ENCODE assay signal across 13 cellular contexts in genomic region chr18:13276530-13277520, GRCh38. TPM values are rescaled to one million over a fixed set of nuclear protein-coding genes. Genes with fewer than 3 reads are reported as not detected.
DNase-seq lines count a peak whose midpoint lies in the region; ATAC-seq and TF ChIP-seq lines count a peak whose summit lies in the region.
"Had no signal": no experiment of that assay in that cellular context is flagged by ENCODE, and none has a peak within 500 bp of the region (broad histone marks: within the 10 kb centered on the region; RNA-seq: fewer than 3 reads in every experiment).

No MANE protein-coding gene starts in this region.

- H3K27me3 Mint-ChIP-seq in CD8-positive, alpha-beta memory T cell, result peaks cover 4 to 13% of the 10 kb centered on the region in 2 donors
- H3K27me3 Mint-ChIP-seq in T-cell (no peaks in the 10 kb centered on the region), nephron (ENCODE audit: low read depth) (no peaks in the 10 kb centered on the region)

- H3K4me1 ChIP-seq in CD8-positive, alpha-beta memory T cell (ENCODE audit: insufficient read depth, low read length), result peaks cover 41% of the 10 kb centered on the region
- H3K4me1 ChIP-seq: Caco-2, right lobe of liver had no signal

- CTCF ChIA-PET in CD8-positive, alpha-beta memory T cell (lab: Charles Lee), result interaction anchor here (0.5 kb wide), 1 partner anchor 794 kb away, joined by 3 read pairs; no protein-coding TSS in a partner anchor
- CTCF ChIA-PET in T-cell (lab: Charles Lee), result no interaction called here

- intact Hi-C loops in left colon (cut with DNase I, micrococcal nuclease), result no loop called here

- peaks cover 33 to 59% (median 38%) of the 10 kb centered on the region in 3 donors for H3K4me1 Mint-ChIP-seq in CD8-positive, alpha-beta memory T cell
- H3K4me1 Mint-ChIP-seq in T-cell (peaks cover 73 to 86% (median 77%) of the 10 kb centered on the region in 3 donors), nephron (peaks cover 60% of the 10 kb centered on the region)

- peak in 2 of 4 experiments; percentile 44 for ATAC-seq in T-cell (replicated peaks in 1 of 4)
- ATAC-seq in left colon, result no peak
- ATAC-seq: right lobe of liver had no signal

- DNase-seq in CD8-positive, alpha-beta memory T cell, result no peak
- peak in 5 of 34 experiments; percentile 10 to 33 (median 22) for DNase-seq in T-cell
- DNase-seq in caudate nucleus (lab: John Stamatoyannopoulos, UW), result peak in 1 of 61 donors; percentile 93
- DNase-seq in left colon, result no peak
- no peak for DNase-seq in SKM-1 treated with dmso at 0.1 percent for 144 hours (lab: John Stamatoyannopoulos, UW; ENCODE audit: unreplicated experiment)
- no peak for DNase-seq in NCI-H1930 (lab: John Stamatoyannopoulos, UW)
- DNase-seq in medulla oblongata (ENCODE audit: extremely low spot score), result no peak
- DNase-seq: Caco-2, HFFc6, RPMI8226 had no signal

- no peaks in the 10 kb centered on the region for H3K9me3 Mint-ChIP-seq in CD8-positive, alpha-beta memory T cell
- H3K9me3 Mint-ChIP-seq in T-cell, result peaks cover 0 to 1% (median 0%) of the 10 kb centered on the region in 3 donors
- no peaks in the 10 kb centered on the region for H3K9me3 Mint-ChIP-seq in nephron

- no peaks in the 10 kb centered on the region for H3K9me3 ChIP-seq in CD8-positive, alpha-beta memory T cell (ENCODE audit: low read length)
- H3K9me3 ChIP-seq: Caco-2, right lobe of liver had no signal

- H3K27me3 ChIP-seq in CD8-positive, alpha-beta memory T cell (ENCODE audit: insufficient read depth, low read length, poor library complexity, severe bottlenecking), result no peaks in the 10 kb centered on the region
- H3K27me3 ChIP-seq: right lobe of liver had no signal

- POLR2A ChIA-PET in CD8-positive, alpha-beta memory T cell (lab: Charles Lee), result no interaction called here
- POLR2A ChIA-PET in T-cell (lab: Charles Lee), result interaction anchor here in 1 of 2 donors (0.7 kb wide), 1 partner anchor 9 kb away, joined by 3 read pairs; no protein-coding TSS in a partner anchor

- H3K4me3 Mint-ChIP-seq in CD8-positive, alpha-beta memory T cell, result peak overlapping the region in 5 of 7 donors; percentile 21 to 61 (median 45)
- peak overlapping the region; percentile 35 to 74 (median 66) for H3K4me3 Mint-ChIP-seq in T-cell
- H3K4me3 Mint-ChIP-seq in nephron, result peak overlapping the region in 2 of 3 experiments; percentile 2 to 5
- H3K4me3 Mint-ChIP-seq: HFFc6 had no signal

- no peak for TF ChIP-seq CTCF in nephron (IDR thresholded peaks at IDR 0.05; ENCODE audit: unreplicated experiment in 3 of 3)

- H3K4me3 ChIP-seq in CD8-positive, alpha-beta memory T cell (ENCODE audit: low read length), result no peak overlapping the region
- H3K4me3 ChIP-seq: right lobe of liver had no signal

- H3K36me3 Mint-ChIP-seq in CD8-positive, alpha-beta memory T cell, result no peaks in the 10 kb centered on the region
- peaks cover 3% of the 10 kb centered on the region for H3K36me3 Mint-ChIP-seq in T-cell
- no peaks in the 10 kb centered on the region for H3K36me3 Mint-ChIP-seq in nephron (ENCODE audit: low read depth)

- no peak overlapping the region for H3K27ac ChIP-seq in CD8-positive, alpha-beta memory T cell (ENCODE audit: low read depth, low read length)
- H3K27ac ChIP-seq in caudate nucleus (ENCODE audit: low read depth, low read length), result peak overlapping the region; percentile 33
- H3K27ac ChIP-seq: right lobe of liver had no signal

- H3K36me3 ChIP-seq in CD8-positive, alpha-beta memory T cell (ENCODE audit: insufficient read depth, low read length), result no peaks in the 10 kb centered on the region
- H3K36me3 ChIP-seq: right lobe of liver had no signal

- H3K27ac Mint-ChIP-seq in CD8-positive, alpha-beta memory T cell, result peak overlapping the region in 5 of 8 donors; percentile 16 to 81 (median 57)
- H3K27ac Mint-ChIP-seq in T-cell, result peak overlapping the region; percentile 80 to 82
- H3K27ac Mint-ChIP-seq in nephron, result peak overlapping the region; percentile 53 to 94 (median 92)
- H3K27ac Mint-ChIP-seq: HFFc6 had no signal

RNA-seq across cellular contexts. Expression of gene LDLRAD4, which starts 58.3 kb away (rescaled TPM):
- 10 to 100 TPM; 27.3 to 30.4 TPM for total RNA-seq in CD8-positive, alpha-beta memory T cell
- 8.1 TPM for polyA plus RNA-seq in CD8-positive, alpha-beta memory T cell
- total RNA-seq in T-cell, result 10 to 100 TPM; 57.6 to 80.8 (median 72.4) TPM
- 10 to 100 TPM; 33.6 to 49.0 TPM for total RNA-seq in left colon
- total RNA-seq: HFFc6, NCI-H460 had no signal

Comparison
In these comparisons a context has a peak if more than half of its experiments do, and no peak if none do; other contexts are left out.
1. H3K4me3 Mint-ChIP-seq: peak in every context shown above with its lines; median percentile 66 in T-cell; 45 in CD8-positive, alpha-beta memory T cell; 4 in nephron.